Comparison of ENCODE assay signal across 8 cellular contexts in the genomic region with DNA sequence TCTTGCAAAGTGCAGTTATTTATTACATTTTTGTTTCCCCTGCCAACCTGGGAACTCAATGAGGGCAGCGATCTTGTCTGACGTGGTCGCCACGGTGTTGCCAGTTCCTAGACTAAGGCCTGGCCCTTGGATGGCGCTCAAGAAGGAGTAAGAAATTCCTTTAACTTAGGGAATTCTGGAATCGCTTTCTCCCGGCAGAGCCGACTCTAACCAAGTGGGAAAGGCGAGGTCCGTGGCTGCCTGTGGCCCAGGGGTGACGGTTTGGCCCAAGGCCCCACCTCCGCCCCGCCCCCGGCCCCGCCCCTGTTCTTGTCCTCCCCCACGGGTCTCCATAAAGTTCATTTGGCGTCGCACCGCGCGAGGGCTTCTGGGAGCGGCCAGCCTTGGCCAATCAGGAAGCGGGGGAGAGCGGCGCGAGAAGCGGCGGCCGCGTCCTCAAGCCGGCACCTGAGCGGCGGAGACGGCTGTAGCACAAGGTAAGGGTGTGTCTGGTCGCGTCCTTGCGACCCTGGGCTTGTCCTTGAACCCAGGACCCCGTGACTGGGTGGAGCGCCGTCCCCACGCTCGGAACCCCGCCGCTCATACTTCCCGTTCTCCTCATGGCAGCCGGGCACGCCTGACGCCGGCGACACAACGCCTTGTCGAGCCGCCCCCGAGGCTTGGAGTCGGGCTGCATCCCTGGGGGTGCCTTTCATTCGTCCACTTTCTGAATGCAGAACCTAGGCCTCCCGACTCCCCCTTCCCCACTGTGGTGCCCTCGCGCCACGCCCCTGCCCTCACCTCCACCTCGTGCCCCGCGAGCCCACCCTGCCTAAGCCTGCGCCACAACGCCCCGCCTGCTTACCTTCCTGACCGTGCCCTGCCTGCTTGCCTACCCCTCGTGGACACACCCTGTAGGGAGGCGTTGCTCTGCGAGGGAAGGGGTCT. TPM values are rescaled to one million over a fixed set of nuclear protein-coding genes. Genes with fewer than 3 reads are reported as not detected.
DNase-seq lines count a peak whose midpoint lies in the region; ATAC-seq and FAIRE-seq lines count a peak whose summit lies in the region.

A gene (plus strand): TSS at position 394 of the 927 bp plus-strand sequence. CDS start 18,119 bp downstream, outside the sequence.

- intact Hi-C loops in left colon (cut with DNase I, micrococcal nuclease) = no loop called here

- peak within 1 kb of the TSS; percentile 78 for H3K27ac ChIP-seq in cingulate gyrus (ENCODE audit: low read depth, low read length)

- ATAC-seq in HG03457 (IDR thresholded peaks at IDR 0.05; ENCODE audit: unreplicated experiment) = peak; percentile 44
- ATAC-seq in left colon = peak; percentile 97

- peak; percentile 92 for DNase-seq in Ammon's horn (ENCODE audit: low spot score)
- DNase-seq in GM19239 (ENCODE audit: insufficient read length, low spot score) = peak; percentile 92
- peak; percentile 68 for DNase-seq in NCI-H524 treated with DMSO at 0.1 percent for 48 hours (lab: John Stamatoyannopoulos, UW)
- peak; percentile 86 to 89 for DNase-seq in activated CD4-positive, alpha-beta T cell treated with anti-CD3 and anti-CD28 coated beads for 4 hours
- DNase-seq in left colon = peak; percentile 94
- peak; percentile 74 to 79 for DNase-seq in stimulated activated CD4-positive, alpha-beta T cell treated with anti-CD3 and anti-CD28 coated beads, Interleukin-1b, Interleukin-23, amount 100 ng/mL, for 4 hours (ENCODE audit: low read depth in 2 of 2)

- FAIRE-seq in GM19239 (lab: Jason Lieb, UNC) = peak; percentile 78

RNA-seq across cellular contexts. Expression of the gene that starts here (rescaled TPM):
- total RNA-seq in left colon = 10 to 100 TPM; 34.1 to 52.7 TPM

Comparison
In these comparisons a context has a peak if more than half of its experiments do, and no peak if none do; other contexts are left out.
1. Peak in every context shown above with its lines: DNase-seq, ATAC-seq and H3K27ac ChIP-seq.